29 cellular contexts compared by ENCODE assay signal in the genomic region with DNA sequence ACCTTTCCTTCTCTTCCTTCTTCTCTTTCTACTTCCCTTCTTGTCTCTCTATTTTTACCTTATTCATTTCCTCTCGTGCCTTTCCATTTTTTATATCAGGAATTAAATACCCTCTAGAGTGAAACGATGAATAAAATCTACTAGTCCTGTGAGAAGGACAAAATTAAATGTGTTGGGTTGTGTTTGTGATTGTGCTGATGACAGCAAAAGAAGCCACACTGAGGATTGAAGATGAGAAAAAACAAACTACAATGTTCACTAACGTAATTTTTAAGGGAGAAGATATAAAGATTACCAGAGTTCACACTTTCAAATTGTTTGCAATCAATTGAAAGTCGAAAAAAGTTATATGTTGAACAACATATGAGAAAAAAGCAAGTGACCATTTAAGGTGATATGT.
DNase-seq lines count a peak whose midpoint lies in the region; ATAC-seq and TF ChIP-seq lines count a peak whose summit lies in the region.
"Had no signal": no experiment of that assay in that cellular context is flagged by ENCODE, and none has a peak within 500 bp of the region (broad histone marks: within the 10 kb centered on the region; RNA-seq: fewer than 3 reads in every experiment).

No MANE protein-coding gene starts in this region.

- H3K4me3 ChIP-seq in IMR-90 (ENCODE audit: insufficient read depth, low read depth, low read length) = no peak overlapping the region
- H3K4me3 ChIP-seq: A549; BLaER1; BLaER1 treated with 17β-estradiol and CSF1 and Interleukin-3, amounts not matched to agents 10 nM and 100 nM had no signal

- no peaks in the 10 kb centered on the region for H3K4me1 Mint-ChIP-seq in activated naive CD4-positive, alpha-beta T cell treated with anti-CD3 and anti-CD28 coated beads, Interleukin-2, amount 10 ng/mL, durations not matched to agents 7 days and 5 days
- H3K4me1 Mint-ChIP-seq: B cell; CD14-positive monocyte; CD4-positive, alpha-beta memory T cell; CD4-positive, CD25-positive, alpha-beta regulatory T cell; CD8-positive, alpha-beta memory T cell had no signal

- CTCF ChIA-PET in IMR-90 (lab: Yijun Ruan, JAX) = no interaction called here
- CTCF ChIA-PET in activated naive CD4-positive, alpha-beta T cell treated with anti-CD3 and anti-CD28 coated beads, Interleukin-2, amount 10 ng/mL, durations not matched to agents 7 days and 5 days (lab: Charles Lee) = no interaction called here

- no TSS peak for BruUV-seq in IMR-90 (replicated peaks; lab: Mats Ljungman, UMichigan)

- H3K27me3 ChIP-seq in IMR-90 (ENCODE audit: control insufficient read depth, insufficient read depth, low read length) = peaks cover under 1% of the 10 kb centered on the region; the same call in 1 of the 2 replicates
- H3K27me3 ChIP-seq: BE2C; BLaER1; BLaER1 treated with 17β-estradiol and CSF1 and Interleukin-3, amounts not matched to agents 10 nM and 100 nM had no signal

- no peaks in the 10 kb centered on the region for H4K20me1 ChIP-seq in IMR-90 (ENCODE audit: insufficient read depth, low read length)
- H4K20me1 ChIP-seq: BLaER1; BLaER1 treated with 17β-estradiol and CSF1 and Interleukin-3, amounts not matched to agents 10 nM and 100 nM had no signal

- H3K23ac ChIP-seq in IMR-90 (ENCODE audit: low read depth, low read length) = no peak overlapping the region

- no peak overlapping the region for H3K56ac ChIP-seq in IMR-90 (ENCODE audit: extremely low read depth, insufficient read depth, low read length)

- H2BK20ac ChIP-seq in IMR-90 (ENCODE audit: low read depth, low read length) = no peak overlapping the region

- no peak overlapping the region for H3K4me2 ChIP-seq in IMR-90 (ENCODE audit: low read depth, low read length)
- H3K4me2 ChIP-seq: A549; BLaER1; BLaER1 treated with 17β-estradiol and CSF1 and Interleukin-3, amounts not matched to agents 10 nM and 100 nM had no signal

- TF ChIP-seq CTCF in IMR-90 (conservative IDR thresholded peaks at IDR 0.05; ENCODE audit: low read depth, low read length) = no peak

- H3K36me3 ChIP-seq in IMR-90 (ENCODE audit: control insufficient read depth, insufficient read depth, low read length) = no peaks in the 10 kb centered on the region
- H3K36me3 ChIP-seq: BE2C; BLaER1; BLaER1 treated with 17β-estradiol and CSF1 and Interleukin-3, amounts not matched to agents 10 nM and 100 nM had no signal

- no peak overlapping the region for H3K14ac ChIP-seq in IMR-90 (replicated peaks; ENCODE audit: low read depth, low read length)

- no peaks in the 10 kb centered on the region for H3K27me3 Mint-ChIP-seq in activated naive CD4-positive, alpha-beta T cell treated with anti-CD3 and anti-CD28 coated beads, Interleukin-2, amount 10 ng/mL, durations not matched to agents 7 days and 5 days
- H3K27me3 Mint-ChIP-seq: B cell; CD4-positive, alpha-beta memory T cell; CD4-positive, alpha-beta T cell; CD8-positive, alpha-beta memory T cell had no signal

- intact Hi-C loops in IMR-90 (cut with micrococcal nuclease) = no loop called here

- no peak overlapping the region for H3K4me3 Mint-ChIP-seq in activated naive CD4-positive, alpha-beta T cell treated with anti-CD3 and anti-CD28 coated beads, Interleukin-2, amount 10 ng/mL, durations not matched to agents 7 days and 5 days
- H3K4me3 Mint-ChIP-seq: B cell; CD14-positive monocyte; CD4-positive, alpha-beta memory T cell; CD4-positive, alpha-beta T cell; CD4-positive, CD25-positive, alpha-beta regulatory T cell; CD8-positive, alpha-beta memory T cell; CD8-positive, alpha-beta T cell had no signal

- H3K9me3 ChIP-seq in IMR-90 (ENCODE audit: control insufficient read depth, insufficient read depth, low read length) = no peaks in the 10 kb centered on the region
- H3K9me3 ChIP-seq: A549; BE2C; BLaER1; BLaER1 treated with 17β-estradiol and CSF1 and Interleukin-3, amounts not matched to agents 10 nM and 100 nM; Caco-2 had no signal

- no peak overlapping the region for H2BK5ac ChIP-seq in IMR-90 (ENCODE audit: low read depth, low read length, poor library complexity, severe bottlenecking)

- H2AFZ ChIP-seq in IMR-90 (replicated peaks; ENCODE audit: low read length, poor library complexity) = no peak overlapping the region

- H3K4me1 ChIP-seq in IMR-90 (ENCODE audit: control insufficient read depth, insufficient read depth, low read length) = no peaks in the 10 kb centered on the region
- H3K4me1 ChIP-seq: A549; BE2C; BLaER1; BLaER1 treated with 17β-estradiol and CSF1 and Interleukin-3, amounts not matched to agents 10 nM and 100 nM had no signal

- TF ChIP-seq RAD21 in IMR-90 (IDR thresholded peaks at IDR 0.05; ENCODE audit: low read length) = no peak

- no peaks in the 10 kb centered on the region for H3K9me3 Mint-ChIP-seq in activated naive CD4-positive, alpha-beta T cell treated with anti-CD3 and anti-CD28 coated beads, Interleukin-2, amount 10 ng/mL, durations not matched to agents 7 days and 5 days

- ATAC-seq in IMR-90 (ENCODE audit: low read depth) = no peak
- ATAC-seq: A549; CD8-positive, alpha-beta T cell had no signal

- H2BK15ac ChIP-seq in IMR-90 (ENCODE audit: low read depth, low read length) = no peak overlapping the region

- TF ChIP-seq POLR2A in IMR-90 (IDR thresholded peaks at IDR 0.05; ENCODE audit: low read depth, low read length) = no peak

- H2AK9ac ChIP-seq in IMR-90 (replicated peaks; ENCODE audit: low read depth, low read length, poor library complexity) = no peak overlapping the region

- H3K9me1 ChIP-seq in IMR-90 (ENCODE audit: insufficient read depth, low read length) = no peaks in the 10 kb centered on the region

- dilution Hi-C loops in IMR-90 (cut with HindIII; ENCODE audit: low sequenced_read_pairs, unreplicated experiment) = no loop called here

- POLR2A ChIA-PET in IMR-90 (lab: Charles Lee; ENCODE audit: unreplicated experiment) = interaction anchor here (0.7 kb wide), 1 partner anchor 50 kb away, joined by 3 read pairs; no protein-coding TSS in a partner anchor

- no peak overlapping the region for H4K8ac ChIP-seq in IMR-90 (ENCODE audit: low read depth in 2 of 2, low read length in 2 of 2)

- no peak overlapping the region for H3K27ac Mint-ChIP-seq in activated naive CD4-positive, alpha-beta T cell treated with anti-CD3 and anti-CD28 coated beads, Interleukin-2, amount 10 ng/mL, durations not matched to agents 7 days and 5 days
- H3K27ac Mint-ChIP-seq: B cell; CD14-positive monocyte; CD4-positive, alpha-beta memory T cell; CD4-positive, alpha-beta T cell; CD4-positive, CD25-positive, alpha-beta regulatory T cell; CD8-positive, alpha-beta memory T cell; CD8-positive, alpha-beta T cell had no signal

- no peak overlapping the region for H2BK120ac ChIP-seq in IMR-90 (ENCODE audit: low read depth, low read length)

- no peak overlapping the region for H3K9ac ChIP-seq in IMR-90 (ENCODE audit: low read depth, low read length)
- H3K9ac ChIP-seq: BLaER1; BLaER1 treated with 17β-estradiol and CSF1 and Interleukin-3, amounts not matched to agents 10 nM and 100 nM had no signal

- no peak overlapping the region for H3K4ac ChIP-seq in IMR-90 (ENCODE audit: low read depth, low read length)

- WGBS in IMR-90 (ENCODE audit: extremely low coverage in 2 of 2, insufficient read length in 1 of 2), 2 experiments = no CpG with 5 or more reads among the region's 4 CpGs

- H4K5ac ChIP-seq in IMR-90 (ENCODE audit: low read depth, low read length) = no peak overlapping the region

- no peak overlapping the region for H2AK5ac ChIP-seq in IMR-90 (ENCODE audit: low read depth, low read length)

- no peak for DNase-seq in IMR-90
- DNase-seq in activated naive CD4-positive, alpha-beta T cell treated with anti-CD3 and anti-CD28 coated beads, Interleukin-2, amount 10 ng/mL, durations not matched to agents 7 days and 5 days = no peak
- DNase-seq: 8988T; ACHN; AML-193; BE2C; C1 segment of cervical spinal cord; Caco-2; Calu3; CD4-positive, alpha-beta memory T cell; CD4-positive, alpha-beta T cell; CD4-positive, CD25-positive, alpha-beta regulatory T cell; CD8-positive, alpha-beta memory T cell; CD8-positive, alpha-beta T cell; COR-L47; DMS 273 treated with DMSO at 0.1 percent for 48 hours; DMS153; DMS53; DMS79; DMS79 treated with DMSO at 0.1 percent for 48 hours; DND-41; EL had no signal

- H4K91ac ChIP-seq in IMR-90 (ENCODE audit: insufficient read depth, low read depth, low read length) = no peak overlapping the region

- no peaks in the 10 kb centered on the region for H3K79me1 ChIP-seq in IMR-90 (ENCODE audit: low read depth in 1 of 2, low read length in 2 of 2)

- no peak overlapping the region for H3K18ac ChIP-seq in IMR-90 (ENCODE audit: low read depth, low read length)

- no peaks in the 10 kb centered on the region for H3K36me3 Mint-ChIP-seq in activated naive CD4-positive, alpha-beta T cell treated with anti-CD3 and anti-CD28 coated beads, Interleukin-2, amount 10 ng/mL, durations not matched to agents 7 days and 5 days
- H3K36me3 Mint-ChIP-seq: CD14-positive monocyte; CD4-positive, alpha-beta memory T cell; CD4-positive, CD25-positive, alpha-beta regulatory T cell; CD8-positive, alpha-beta memory T cell; CD8-positive, alpha-beta T cell had no signal

- H3K27ac ChIP-seq in IMR-90 (ENCODE audit: insufficient read depth, low read length) = no peak overlapping the region
- H3K27ac ChIP-seq: 22Rv1; A549; BLaER1; BLaER1 treated with 17β-estradiol and CSF1 and Interleukin-3, amounts not matched to agents 10 nM and 100 nM; C4-2B had no signal

- in situ Hi-C loops in IMR-90 (cut with MboI; ENCODE audit: low sequenced_read_pairs) = no loop called here

TF ChIP-seq in IMR-90, 13 proteins besides CTCF, POLR2A, EP300 and RAD21:
- TF ChIP-seq RCOR1 (IDR thresholded peaks at IDR 0.05; ENCODE audit: insufficient replicate concordance, low read length) = no peak
- TF ChIP-seq MAFK (IDR thresholded peaks at IDR 0.05; ENCODE audit: low read depth, low read length) = peak; percentile 51
- TF ChIP-seq, protein P1, sequence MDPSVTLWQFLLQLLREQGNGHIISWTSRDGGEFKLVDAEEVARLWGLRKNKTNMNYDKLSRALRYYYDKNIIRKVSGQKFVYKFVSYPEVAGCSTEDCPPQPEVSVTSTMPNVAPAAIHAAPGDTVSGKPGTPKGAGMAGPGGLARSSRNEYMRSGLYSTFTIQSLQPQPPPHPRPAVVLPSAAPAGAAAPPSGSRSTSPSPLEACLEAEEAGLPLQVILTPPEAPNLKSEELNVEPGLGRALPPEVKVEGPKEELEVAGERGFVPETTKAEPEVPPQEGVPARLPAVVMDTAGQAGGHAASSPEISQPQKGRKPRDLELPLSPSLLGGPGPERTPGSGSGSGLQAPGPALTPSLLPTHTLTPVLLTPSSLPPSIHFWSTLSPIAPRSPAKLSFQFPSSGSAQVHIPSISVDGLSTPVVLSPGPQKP (IDR thresholded peaks at IDR 0.05; ENCODE audit: borderline replicate concordance, low read depth, low read length) = no peak
- TF ChIP-seq RFX5 (IDR thresholded peaks at IDR 0.05; ENCODE audit: low read depth, low read length) = no peak
